Comparison of ENCODE assay signal across 33 cellular contexts in genomic region chr6:164359441-164359840, GRCh38.
"Had no signal": no experiment of that assay in that cellular context is flagged by ENCODE, and none has a peak within 500 bp of the region (broad histone marks: within the 10 kb centered on the region; RNA-seq: fewer than 3 reads in every experiment).

No MANE protein-coding gene starts in this region.

- ATAC-seq: activated CD8-positive, alpha-beta T cell treated with anti-CD3 and anti-CD28 coated beads for 36 hours; activated naive CD4-positive, alpha-beta T cell treated with anti-CD3 and anti-CD28 coated beads, Interleukin-2, amount 50 U/mL, for 72 hours; activated T-cell treated with anti-CD3 and anti-CD28 coated beads, Interleukin-2, amount 50 U/mL, for 4 hours; activated T-cell treated with anti-CD3 and anti-CD28 coated beads, Interleukin-2, amount 50 U/mL, for 72 hours; activated T-helper 17 cell treated with anti-CD3 and anti-CD28 coated beads, Interleukin-2, amount 50 U/mL, for 72 hours; body of pancreas had no signal

- H3K4me1 ChIP-seq: adrenal gland, body of pancreas, breast epithelium had no signal

- H3K27ac ChIP-seq: adrenal gland, body of pancreas, brain microvascular endothelial cell, breast epithelium, VCaP had no signal

- H3K36me3 ChIP-seq: adrenal gland, brain microvascular endothelial cell, breast epithelium had no signal

- H3K4me3 ChIP-seq: adrenal gland, body of pancreas, breast epithelium had no signal

- H3K27me3 ChIP-seq: adrenal gland, body of pancreas, brain microvascular endothelial cell, breast epithelium had no signal

- H3K9me3 ChIP-seq: adrenal gland, body of pancreas had no signal

- DNase-seq: activated B cell treated with CpG ODN at 0.5 μM for 24 hours; activated CD4-positive, alpha-beta memory T cell treated with anti-CD3 and anti-CD28 coated beads for 36 hours; activated CD4-positive, alpha-beta T cell treated with anti-CD3 and anti-CD28 coated beads for 4 hours; activated CD4-positive, alpha-beta T cell treated with anti-CD3 and anti-CD28 coated beads, Interleukin-2, amount 10 ng/mL, durations not matched to agents 24 days and 14 days; activated CD4-positive, alpha-beta T cell treated with anti-CD3 and anti-CD28 coated beads, Interleukin-2, amount 50 U/mL, for 1 hour; activated CD4-positive, alpha-beta T cell treated with anti-CD3 and anti-CD28 coated beads, Interleukin-2, amount 50 U/mL, for 4 hours; activated CD4-positive, CD25-positive, alpha-beta regulatory T cell treated with anti-CD3 and anti-CD28 coated beads, Interleukin-2, amount 50 U/mL, for 72 hours; activated CD8-positive, alpha-beta memory T cell treated with anti-CD3 and anti-CD28 coated beads, Interleukin-2, amount 50 U/mL, for 4 hours; activated CD8-positive, alpha-beta T cell treated with anti-CD3 and anti-CD28 coated beads for 36 hours; activated effector memory CD4-positive, alpha-beta T cell treated with anti-CD3 and anti-CD28 coated beads, Interleukin-2, amount 50 U/mL, for 16 hours; activated gamma-delta T cell treated with Interleukin-2 at 50 U/mL for 16 hours; activated naive CD4-positive, alpha-beta T cell; activated naive CD4-positive, alpha-beta T cell treated with anti-CD3 and anti-CD28 coated beads for 36 hours; activated naive CD4-positive, alpha-beta T cell treated with anti-CD3 and anti-CD28 coated beads, Interleukin-2, amount 50 U/mL, for 16 hours; activated naive CD8-positive, alpha-beta T cell treated with anti-CD3 and anti-CD28 coated beads for 36 hours; activated T-cell treated with anti-CD3 and anti-CD28 coated beads for 4 hours; activated T-cell treated with anti-CD3 and anti-CD28 coated beads, Interleukin-2, amount 50 U/mL, for 1 hour; activated T-cell treated with anti-CD3 and anti-CD28 coated beads, Interleukin-2, amount 50 U/mL, for 4 hours; activated T-cell treated with anti-CD3 and anti-CD28 coated beads, Interleukin-2, amount 50 U/mL, for 72 hours; adrenal gland; amniotic stem cell; aorta; body of pancreas; brain microvascular endothelial cell; central memory CD4-positive, alpha-beta T cell; SW 1271; T-helper 1 cell; T-helper 2 cell; T-helper 9 cell had no signal
